18 cellular contexts compared by ENCODE assay signal in the genomic region with DNA sequence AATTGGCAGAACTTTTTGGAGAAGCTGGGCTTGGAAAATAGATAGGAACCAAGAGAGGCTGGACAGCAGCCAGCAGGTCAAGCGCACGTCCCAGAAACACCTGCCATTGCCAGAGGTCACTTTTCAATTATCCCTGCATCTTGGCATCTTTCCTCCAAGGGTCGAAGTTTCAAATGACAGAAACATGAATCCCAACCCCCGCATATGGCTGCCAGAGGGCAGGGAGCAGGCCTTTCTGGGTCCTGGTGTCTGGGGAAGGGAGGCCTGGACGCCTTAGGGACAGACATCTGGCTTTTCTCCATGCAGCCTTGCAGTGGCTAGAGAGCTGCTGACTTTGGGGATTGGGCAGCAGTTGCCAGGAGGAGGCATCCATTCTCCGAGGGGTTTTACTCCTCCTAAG.
"Had no signal": no experiment of that assay in that cellular context is flagged by ENCODE, and none has a peak within 500 bp of the region (broad histone marks: within the 10 kb centered on the region; RNA-seq: fewer than 3 reads in every experiment).

No MANE protein-coding gene starts in this region.

- H3K27me3 ChIP-seq: brain microvascular endothelial cell, colonic mucosa, upper lobe of left lung had no signal

- DNase-seq: activated CD4-positive, alpha-beta T cell treated with anti-CD3 and anti-CD28 coated beads for 1 hour; activated CD8-positive, alpha-beta memory T cell treated with anti-CD3 and anti-CD28 coated beads for 24 hours; activated CD8-positive, alpha-beta memory T cell treated with anti-CD3 and anti-CD28 coated beads, Interleukin-2, amount 50 U/mL, for 48 hours; activated effector memory CD4-positive, alpha-beta T cell treated with Interleukin-2 at 50 U/mL for 16 hours; activated naive CD4-positive, alpha-beta T cell treated with anti-CD3 and anti-CD28 coated beads, Interleukin-2, amount 10 ng/mL, durations not matched to agents 7 days and 5 days; activated naive CD8-positive, alpha-beta T cell treated with anti-CD3 and anti-CD28 coated beads, Interleukin-2, amount 50 U/mL, for 24 hours; activated T-cell treated with anti-CD3 and anti-CD28 coated beads, Interleukin-2, amount 50 U/mL, for 48 hours; anterior cingulate cortex; brain microvascular endothelial cell; colonic mucosa; foreskin melanocyte; occipital lobe; stimulated activated CD4-positive, alpha-beta T cell treated with anti-CD3 and anti-CD28 coated beads, Interleukin-15, amount 100 ng/mL, for 24 hours; stimulated activated CD4-positive, alpha-beta T cell treated with anti-CD3 and anti-CD28 coated beads, Interleukin-2, amount 100 ng/mL, for 48 hours; upper lobe of left lung; WERI-Rb-1 had no signal

- H3K27ac ChIP-seq: brain microvascular endothelial cell, colonic mucosa, skin epidermis, upper lobe of left lung, WERI-Rb-1 had no signal

- H3K4me3 ChIP-seq: colonic mucosa, lung, skin epidermis, upper lobe of left lung had no signal

- H3K4me1 ChIP-seq: colonic mucosa had no signal

- ATAC-seq: activated naive CD8-positive, alpha-beta T cell treated with anti-CD3 and anti-CD28 coated beads, Interleukin-2, amount 50 U/mL, for 24 hours had no signal

- H3K9me3 ChIP-seq: colonic mucosa, upper lobe of left lung had no signal

- H3K36me3 ChIP-seq: brain microvascular endothelial cell, colonic mucosa, upper lobe of left lung, WERI-Rb-1 had no signal
